ENCODE assay signal across 26 cellular contexts in the genomic region with DNA sequence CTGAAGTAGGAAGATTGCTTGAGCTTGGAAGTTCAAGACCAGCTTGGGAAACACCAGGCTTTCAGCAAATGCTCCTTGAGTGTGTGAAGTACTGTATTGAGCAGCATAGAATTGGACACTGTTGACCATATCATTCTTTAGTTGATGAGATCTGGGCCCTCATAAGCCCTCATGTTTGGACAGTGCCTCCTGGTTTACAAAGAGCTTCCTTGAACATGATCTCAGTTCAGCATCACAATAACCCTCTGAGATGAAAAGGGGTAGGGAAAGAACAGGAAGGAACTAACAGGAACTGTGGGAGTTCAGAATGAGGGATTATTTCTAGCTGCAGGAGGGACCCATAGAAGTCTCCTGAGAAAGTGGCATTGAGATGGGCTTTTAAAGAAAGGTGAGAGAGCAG.
A peak's percentile ranks its signal among the peaks of the same experiment; 100 is the strongest.
DNase-seq lines count a peak whose midpoint lies in the region; ATAC-seq, FAIRE-seq and TF ChIP-seq lines count a peak whose summit lies in the region.
"Had no signal": no experiment of that assay in that cellular context is flagged by ENCODE, and none has a peak within 500 bp of the region (broad histone marks: within the 10 kb centered on the region; RNA-seq: fewer than 3 reads in every experiment).

No MANE protein-coding gene starts in this region.

- ATAC-seq in upper lobe of right lung, result no peak

- H3K9me1 ChIP-seq in endothelial cell of umbilical vein (replicated peaks; ENCODE audit: control insufficient read depth, extremely low read depth, insufficient read depth, low read length), result no peaks in the 10 kb centered on the region

- peaks cover 76% of the 10 kb centered on the region for H3K79me2 ChIP-seq in endothelial cell of umbilical vein (ENCODE audit: control insufficient read depth, insufficient read depth, low read length)

- H3K27me3 ChIP-seq in endothelial cell of umbilical vein (ENCODE audit: control insufficient read depth in 2 of 2, insufficient read depth in 2 of 2, low read length in 2 of 2) (no peaks in the 10 kb centered on the region), upper lobe of right lung (no peaks in the 10 kb centered on the region)
- H3K27me3 ChIP-seq: BE2C; BLaER1 treated with 17β-estradiol and CSF1 and Interleukin-3, amounts not matched to agents 10 nM and 100 nM had no signal

- no peaks in the 10 kb centered on the region for H3K4me1 Mint-ChIP-seq in activated naive CD4-positive, alpha-beta T cell treated with anti-CD3 and anti-CD28 coated beads, Interleukin-2, amount 10 ng/mL, durations not matched to agents 7 days and 5 days
- H3K4me1 Mint-ChIP-seq: CD14-positive monocyte; CD8-positive, alpha-beta memory T cell had no signal

- H3K9me3 Mint-ChIP-seq in activated naive CD4-positive, alpha-beta T cell treated with anti-CD3 and anti-CD28 coated beads, Interleukin-2, amount 10 ng/mL, durations not matched to agents 7 days and 5 days, result no peaks in the 10 kb centered on the region
- H3K9me3 Mint-ChIP-seq: CD4-positive, alpha-beta T cell; CD8-positive, alpha-beta memory T cell; HFFc6 had no signal

- no peak for TF ChIP-seq CTCF in endothelial cell of umbilical vein (IDR thresholded peaks at IDR 0.05; ENCODE audit: extremely low read depth in 1 of 2, insufficient read depth in 1 of 2, low read depth in 1 of 2, low read length in 2 of 2)
- TF ChIP-seq CTCF in upper lobe of right lung (IDR thresholded peaks at IDR 0.05), result no peak

- peak overlapping the region; percentile 32 for H3K4me2 ChIP-seq in endothelial cell of umbilical vein (ENCODE audit: insufficient read depth, low read length)
- H3K4me2 ChIP-seq: BLaER1 treated with 17β-estradiol and CSF1 and Interleukin-3, amounts not matched to agents 10 nM and 100 nM had no signal

- H4K20me1 ChIP-seq in endothelial cell of umbilical vein (replicated peaks; ENCODE audit: control insufficient read depth, extremely low read depth, insufficient read depth, low read length), result no peaks in the 10 kb centered on the region
- H4K20me1 ChIP-seq: BLaER1 treated with 17β-estradiol and CSF1 and Interleukin-3, amounts not matched to agents 10 nM and 100 nM had no signal

- peak overlapping the region; percentile 74 for H3K27ac ChIP-seq in endothelial cell of umbilical vein (ENCODE audit: insufficient read depth, low read depth, low read length)
- H3K27ac ChIP-seq in upper lobe of right lung, result peak overlapping the region; percentile 13
- H3K27ac ChIP-seq: 22Rv1; BLaER1 treated with 17β-estradiol and CSF1 and Interleukin-3, amounts not matched to agents 10 nM and 100 nM had no signal

- H3K27me3 Mint-ChIP-seq in activated naive CD4-positive, alpha-beta T cell treated with anti-CD3 and anti-CD28 coated beads, Interleukin-2, amount 10 ng/mL, durations not matched to agents 7 days and 5 days, result no peaks in the 10 kb centered on the region
- H3K27me3 Mint-ChIP-seq: CD4-positive, alpha-beta T cell; CD8-positive, alpha-beta memory T cell had no signal

- H3K4me3 Mint-ChIP-seq in activated naive CD4-positive, alpha-beta T cell treated with anti-CD3 and anti-CD28 coated beads, Interleukin-2, amount 10 ng/mL, durations not matched to agents 7 days and 5 days, result no peak overlapping the region
- H3K4me3 Mint-ChIP-seq: CD14-positive monocyte; CD4-positive, alpha-beta T cell; CD8-positive, alpha-beta memory T cell; HFFc6 had no signal

- H3K9ac ChIP-seq in endothelial cell of umbilical vein (replicated peaks; ENCODE audit: extremely low read depth, insufficient read depth, low read length), result no peak overlapping the region
- H3K9ac ChIP-seq: BLaER1 treated with 17β-estradiol and CSF1 and Interleukin-3, amounts not matched to agents 10 nM and 100 nM had no signal

- no peak for TF ChIP-seq POLR2A in endothelial cell of umbilical vein (IDR thresholded peaks at IDR 0.05; ENCODE audit: low read depth, low read length)

- H3K36me3 ChIP-seq in endothelial cell of umbilical vein (ENCODE audit: control insufficient read depth in 2 of 2, extremely low read depth in 1 of 2, insufficient read depth in 2 of 2, low read length in 2 of 2) (no peaks in the 10 kb centered on the region), upper lobe of right lung (no peaks in the 10 kb centered on the region)
- H3K36me3 ChIP-seq: BE2C; BLaER1 treated with 17β-estradiol and CSF1 and Interleukin-3, amounts not matched to agents 10 nM and 100 nM; HAP-1 had no signal

- H3K36me3 Mint-ChIP-seq in activated naive CD4-positive, alpha-beta T cell treated with anti-CD3 and anti-CD28 coated beads, Interleukin-2, amount 10 ng/mL, durations not matched to agents 7 days and 5 days, result no peaks in the 10 kb centered on the region
- H3K36me3 Mint-ChIP-seq: CD14-positive monocyte; CD8-positive, alpha-beta memory T cell had no signal

- peak; percentile 21 for FAIRE-seq in endothelial cell of umbilical vein (lab: Jason Lieb, UNC)
- FAIRE-seq: A204.1, D721Med, GM12891, H54 had no signal

- DNase-seq in NCI-H2029 treated with DMSO at 0.1 percent for 48 hours (lab: John Stamatoyannopoulos, UW) (peak; percentile 31), NCI-H2029 (lab: John Stamatoyannopoulos, UW) (no peak), dermis blood vessel endothelial cell (peak; percentile 43), endothelial cell of umbilical vein (ENCODE audit: low read depth, low spot score) (peak; percentile 51), upper lobe of right lung (no peak), AG20443 (ENCODE audit: low spot score) (no peak), NCI-H69 (lab: John Stamatoyannopoulos, UW) (no peak)
- DNase-seq in activated naive CD4-positive, alpha-beta T cell treated with anti-CD3 and anti-CD28 coated beads, Interleukin-2, amount 10 ng/mL, durations not matched to agents 7 days and 5 days, result no peak
- DNase-seq: AML-193; BE2C; CD4-positive, alpha-beta T cell; CD8-positive, alpha-beta memory T cell; DMS 273 treated with DMSO at 0.1 percent for 48 hours; DMS79; EL; GF-D8; GOT3; HFFc6 had no signal

- H3K9me3 ChIP-seq in endothelial cell of umbilical vein (replicated peaks; ENCODE audit: control insufficient read depth, insufficient read depth, low read length), result no peaks in the 10 kb centered on the region
- H3K9me3 ChIP-seq in upper lobe of right lung, result no peaks in the 10 kb centered on the region
- H3K9me3 ChIP-seq: BE2C; BLaER1 treated with 17β-estradiol and CSF1 and Interleukin-3, amounts not matched to agents 10 nM and 100 nM; HAP-1 had no signal

- dilution Hi-C loops in endothelial cell of umbilical vein (cut with MboI; ENCODE audit: extremely low pct_ligation_motif_present, low sequenced_read_pairs), result no loop called here

- H3K4me1 ChIP-seq in endothelial cell of umbilical vein (ENCODE audit: control insufficient read depth, extremely low read depth, insufficient read depth, low read length) (peaks cover 95% of the 10 kb centered on the region), upper lobe of right lung (no peaks in the 10 kb centered on the region)
- H3K4me1 ChIP-seq: BE2C; BLaER1 treated with 17β-estradiol and CSF1 and Interleukin-3, amounts not matched to agents 10 nM and 100 nM had no signal

- no peak overlapping the region for H2AFZ ChIP-seq in endothelial cell of umbilical vein (ENCODE audit: low read depth, low read length)

- no TSS peak for BruUV-seq in endothelial cell of umbilical vein (replicated peaks; lab: Mats Ljungman, UMichigan)

- H3K4me3 ChIP-seq in endothelial cell of umbilical vein (replicated peaks in 1 of 3; ENCODE audit: insufficient read depth in 1 of 3, low read depth in 1 of 3, low read length in 3 of 3), result no peak overlapping the region
- H3K4me3 ChIP-seq in upper lobe of right lung, result no peak overlapping the region
- H3K4me3 ChIP-seq: BLaER1 treated with 17β-estradiol and CSF1 and Interleukin-3, amounts not matched to agents 10 nM and 100 nM; HAP-1 had no signal

- POLR2A ChIA-PET in endothelial cell of umbilical vein (lab: Charles Lee), result interaction anchor here (3.0 kb wide), 1 partner anchor 13 kb away, joined by 14 read pairs; no protein-coding TSS in a partner anchor

- H3K27ac Mint-ChIP-seq in activated naive CD4-positive, alpha-beta T cell treated with anti-CD3 and anti-CD28 coated beads, Interleukin-2, amount 10 ng/mL, durations not matched to agents 7 days and 5 days, result no peak overlapping the region
- H3K27ac Mint-ChIP-seq: CD14-positive monocyte; CD4-positive, alpha-beta T cell; CD8-positive, alpha-beta memory T cell; HFFc6 had no signal

- intact Hi-C loops in endothelial cell of umbilical vein (cut with micrococcal nuclease) (loop anchor here (2.0 kb wide), 2 partner anchors 71 to 451 kb away; no protein-coding TSS in a partner anchor), upper lobe of right lung (cut with DNase I) (no loop called here)

- CTCF ChIA-PET in endothelial cell of umbilical vein (lab: Charles Lee), result interaction anchor here (0.5 to 4.7 kb wide), 9 partner anchors 9 to 153 kb away, joined by 3 to 41 read pairs (median 5); partner anchors contain the start of gene C12orf75
- CTCF ChIA-PET in activated naive CD4-positive, alpha-beta T cell treated with anti-CD3 and anti-CD28 coated beads, Interleukin-2, amount 10 ng/mL, durations not matched to agents 7 days and 5 days (lab: Charles Lee), result no interaction called here

TF ChIP-seq in endothelial cell of umbilical vein, 7 proteins besides CTCF, POLR2A, EP300 and RAD21:
- no peak for TF ChIP-seq JUN (IDR thresholded peaks at IDR 0.05; ENCODE audit: borderline replicate concordance, insufficient read depth, insufficient read length, low read depth)
- no peak for TF ChIP-seq FOS (IDR thresholded peaks at IDR 0.05; ENCODE audit: borderline replicate concordance, insufficient read depth, low read length)
- TF ChIP-seq, protein P1, sequence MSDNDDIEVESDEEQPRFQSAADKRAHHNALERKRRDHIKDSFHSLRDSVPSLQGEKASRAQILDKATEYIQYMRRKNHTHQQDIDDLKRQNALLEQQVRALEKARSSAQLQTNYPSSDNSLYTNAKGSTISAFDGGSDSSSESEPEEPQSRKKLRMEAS (IDR thresholded peaks at IDR 0.05; ENCODE audit: insufficient read depth, insufficient read length), result no peak
- no peak for TF ChIP-seq MYC (IDR thresholded peaks at IDR 0.05; ENCODE audit: low read depth, low read length)
- TF ChIP-seq EZH2 (IDR thresholded peaks at IDR 0.05; ENCODE audit: borderline replicate concordance, low read depth, low read length, severe bottlenecking), result no peak
- no peak for TF ChIP-seq POLR2AphosphoS5 (IDR thresholded peaks at IDR 0.05; ENCODE audit: insufficient read depth, low read depth, low read length)
- TF ChIP-seq GATA2 (IDR thresholded peaks at IDR 0.05; ENCODE audit: insufficient read depth, insufficient read length, low read depth, low read length), result no peak

Comparison
In these comparisons a context has a peak if more than half of its experiments do, and no peak if none do; other contexts are left out.
1. DNase-seq: peak in NCI-H2029 treated with DMSO at 0.1 percent for 48 hours (single experiment), dermis blood vessel endothelial cell (single experiment) and endothelial cell of umbilical vein (single experiment); none in NCI-H2029 (single experiment), upper lobe of right lung (single experiment), activated naive CD4-positive, alpha-beta T cell treated with anti-CD3 and anti-CD28 coated beads, Interleukin-2, amount 10 ng/mL, durations not matched to agents 7 days and 5 days (single experiment), AG20443 (single experiment) and NCI-H69 (single experiment).